ENCODE assay signal across 11 cellular contexts in the genomic region with DNA sequence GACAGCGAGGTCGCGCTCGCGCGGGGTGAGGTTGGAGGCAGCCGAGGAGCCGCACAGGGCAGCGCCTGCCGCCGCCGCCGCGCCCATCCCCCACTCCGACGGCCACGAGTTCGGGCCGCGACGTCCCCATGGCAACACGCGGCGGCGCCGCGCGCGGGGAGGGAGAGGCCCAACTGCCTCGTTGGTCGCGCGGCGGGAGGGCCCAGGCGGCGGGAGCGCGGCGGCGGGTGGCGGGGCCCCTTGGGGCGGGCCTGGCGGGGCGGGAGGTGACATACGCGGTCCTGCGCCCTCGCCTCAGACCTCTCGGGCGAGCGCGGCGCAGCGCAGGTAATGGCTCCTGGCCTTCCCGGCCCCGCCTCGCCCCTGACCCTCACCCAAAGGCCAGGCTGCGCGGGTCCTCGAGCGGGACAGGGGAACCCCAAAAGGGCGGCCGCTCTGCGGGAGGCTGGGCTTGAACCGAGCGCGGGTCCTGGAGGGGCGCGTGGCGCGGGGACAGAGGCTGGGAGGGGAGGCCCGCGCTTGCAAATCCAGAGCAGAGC. TPM values are rescaled to one million over a fixed set of nuclear protein-coding genes. Genes with fewer than 3 reads are reported as not detected.
A peak's percentile ranks its signal among the peaks of the same experiment; 100 is the strongest.
DNase-seq lines count a peak whose midpoint lies in the region; ATAC-seq and TF ChIP-seq lines count a peak whose summit lies in the region.
"Had no signal": no experiment of that assay in that cellular context is flagged by ENCODE, and none has a peak within 500 bp of the region (broad histone marks: within the 10 kb centered on the region; RNA-seq: fewer than 3 reads in every experiment).

A gene with protein sequence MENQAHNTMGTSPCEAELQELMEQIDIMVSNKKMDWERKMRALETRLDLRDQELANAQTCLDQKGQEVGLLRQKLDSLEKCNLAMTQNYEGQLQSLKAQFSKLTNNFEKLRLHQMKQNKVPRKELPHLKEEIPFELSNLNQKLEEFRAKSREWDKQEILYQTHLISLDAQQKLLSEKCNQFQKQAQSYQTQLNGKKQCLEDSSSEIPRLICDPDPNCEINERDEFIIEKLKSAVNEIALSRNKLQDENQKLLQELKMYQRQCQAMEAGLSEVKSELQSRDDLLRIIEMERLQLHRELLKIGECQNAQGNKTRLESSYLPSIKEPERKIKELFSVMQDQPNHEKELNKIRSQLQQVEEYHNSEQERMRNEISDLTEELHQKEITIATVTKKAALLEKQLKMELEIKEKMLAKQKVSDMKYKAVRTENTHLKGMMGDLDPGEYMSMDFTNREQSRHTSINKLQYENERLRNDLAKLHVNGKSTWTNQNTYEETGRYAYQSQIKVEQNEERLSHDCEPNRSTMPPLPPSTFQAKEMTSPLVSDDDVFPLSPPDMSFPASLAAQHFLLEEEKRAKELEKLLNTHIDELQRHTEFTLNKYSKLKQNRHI (plus strand): TSS at position 297 of the 539 bp plus-strand sequence. CDS start 1,518 bp downstream, outside the sequence.

- TF ChIP-seq POLR2A in thyroid gland (IDR thresholded peaks at IDR 0.05): peak in 1 of 2 donors; percentile 20

- DNase-seq in activated T-cell treated with anti-CD3 and anti-CD28 coated beads, Interleukin-2, amount 50 U/mL, for 24 hours: peak; percentile 34
- DNase-seq in activated T-cell treated with anti-CD3 and anti-CD28 coated beads for 4 hours: no peak
- peak; percentile 96 for DNase-seq in NCI-H69 (lab: John Stamatoyannopoulos, UW)
- DNase-seq in coronary artery (ENCODE audit: low spot score): no peak
- DNase-seq in lung (ENCODE audit: low spot score): peak; percentile 41
- DNase-seq in thyroid gland: peak; percentile 75 to 82
- DNase-seq in NCI-H226: no peak

- H3K27ac Mint-ChIP-seq in activated T-cell treated with anti-CD3 and anti-CD28 coated beads, Interleukin-2, amount 50 U/mL, for 24 hours: no peak within 1 kb of the TSS

- 5% methylated on average over 41 to 73 of the region's 73 CpGs for WGBS in lung, 2 donors
- 21% methylated on average over 20 of the region's 73 CpGs; no CpG with 5 or more reads in 1 of the 2 donors for WGBS in thyroid gland, 2 donors

- TF ChIP-seq CTCF in coronary artery (IDR thresholded peaks at IDR 0.05): no peak
- TF ChIP-seq CTCF in lung (IDR thresholded peaks at IDR 0.05; ENCODE audit: control extremely low read depth, extremely low read depth): no peak
- TF ChIP-seq CTCF in thyroid gland (IDR thresholded peaks at IDR 0.05): no peak

- H3K4me3 Mint-ChIP-seq in activated T-cell treated with anti-CD3 and anti-CD28 coated beads, Interleukin-2, amount 50 U/mL, for 24 hours: peak within 1 kb of the TSS; percentile 64

- peaks cover 40% of the 10 kb centered on the region for H3K27me3 Mint-ChIP-seq in activated T-cell treated with anti-CD3 and anti-CD28 coated beads, Interleukin-2, amount 50 U/mL, for 24 hours

- ATAC-seq in lung (ENCODE audit: insufficient read depth, low FRiP score): peak; percentile 85
- ATAC-seq in HG03196 (IDR thresholded peaks at IDR 0.05; ENCODE audit: unreplicated experiment): no peak

- H3K9me3 ChIP-seq in lung (ENCODE audit: control insufficient read depth in 2 of 2, insufficient read depth in 1 of 2, low read length in 1 of 2): peaks cover 0 to 2% of the 10 kb centered on the region in 2 donors
- no peaks in the 10 kb centered on the region for H3K9me3 ChIP-seq in thyroid gland

- H3K27ac ChIP-seq in coronary artery: no peak within 1 kb of the TSS
- H3K27ac ChIP-seq in lung (ENCODE audit: low read depth in 1 of 2, low read length in 1 of 2): no peak within 1 kb of the TSS
- no peak within 1 kb of the TSS for H3K27ac ChIP-seq in thyroid gland

- H3K4me1 Mint-ChIP-seq in activated T-cell treated with anti-CD3 and anti-CD28 coated beads, Interleukin-2, amount 50 U/mL, for 24 hours (ENCODE audit: low read depth): peaks cover 7% of the 10 kb centered on the region

- intact Hi-C loops in thyroid gland (cut with DNase I): no loop called here

- no peaks in the 10 kb centered on the region for H3K36me3 Mint-ChIP-seq in activated T-cell treated with anti-CD3 and anti-CD28 coated beads, Interleukin-2, amount 50 U/mL, for 24 hours (ENCODE audit: low read depth)

- H3K4me3 ChIP-seq in coronary artery: peak within 1 kb of the TSS; percentile 68
- H3K4me3 ChIP-seq in lung: peak within 1 kb of the TSS; percentile 24
- peak within 1 kb of the TSS in 2 of 3 donors; percentile 25 to 40 for H3K4me3 ChIP-seq in thyroid gland (replicated peaks in 1 of 3)

- H3K27me3 ChIP-seq in lung (ENCODE audit: control insufficient read depth, insufficient read depth): no peaks in the 10 kb centered on the region
- H3K27me3 ChIP-seq in thyroid gland: no peaks in the 10 kb centered on the region

- no peaks in the 10 kb centered on the region for H3K9me3 Mint-ChIP-seq in activated T-cell treated with anti-CD3 and anti-CD28 coated beads, Interleukin-2, amount 50 U/mL, for 24 hours

- peaks cover 0 to 5% of the 10 kb centered on the region in 2 donors for H3K4me1 ChIP-seq in lung (ENCODE audit: control insufficient read depth in 2 of 2, insufficient read depth in 2 of 2, low read length in 2 of 2)
- H3K4me1 ChIP-seq in thyroid gland: peaks cover 0 to 4% of the 10 kb centered on the region in 2 donors

- no peaks in the 10 kb centered on the region for H3K36me3 ChIP-seq in lung (ENCODE audit: control insufficient read depth in 2 of 2, insufficient read depth in 2 of 2, low read length in 2 of 2)
- H3K36me3 ChIP-seq in thyroid gland: no peaks in the 10 kb centered on the region

RNA-seq across cellular contexts. Expression of the gene that starts here (rescaled TPM):
- total RNA-seq in lung (1 to 10 TPM; 1.9 to 2.4 TPM), thyroid gland (1 to 10 TPM in 1 of 4 donors, under 1 TPM in 1, not detected in 2; 0.78 to 1.1 TPM)
- polyA plus RNA-seq in lung: under 1 TPM; 0.39 to 0.45 TPM
- total RNA-seq: Daoy, myocyte, SK-MEL-5 had no signal

Comparison
In these comparisons a context has a peak if more than half of its experiments do, and no peak if none do; other contexts are left out.
1. DNase-seq: peak in activated T-cell treated with anti-CD3 and anti-CD28 coated beads, Interleukin-2, amount 50 U/mL, for 24 hours (single experiment), NCI-H69 (single experiment), lung (single experiment) and thyroid gland (2 of 2); none in activated T-cell treated with anti-CD3 and anti-CD28 coated beads for 4 hours (single experiment), coronary artery (single experiment) and NCI-H226 (single experiment).
2. Peak in every context shown above with its lines, with median percentiles within 50 percentile points of each other: H3K4me3 ChIP-seq.